ENCODE assay signal across 28 cellular contexts in genomic region chr20:47287609-47288144, GRCh38.
"Had no signal": no experiment of that assay in that cellular context is flagged by ENCODE, and none has a peak within 500 bp of the region (broad histone marks: within the 10 kb centered on the region; RNA-seq: fewer than 3 reads in every experiment).

No MANE protein-coding gene starts in this region.

- H3K27ac Mint-ChIP-seq: activated CD4-positive, alpha-beta T cell treated with anti-CD3 and anti-CD28 coated beads, Interleukin-2, amount 10 ng/mL, durations not matched to agents 24 days and 14 days; activated CD8-positive, alpha-beta memory T cell treated with anti-CD3 and anti-CD28 coated beads, Interleukin-2, amount 10 ng/mL, durations not matched to agents 7 days and 5 days; activated CD8-positive, alpha-beta T cell treated with anti-CD3 and anti-CD28 coated beads for 36 hours; type B pancreatic cell had no signal

- H3K27ac ChIP-seq: body of pancreas, cardiac muscle cell, esophagus muscularis mucosa, hepatocyte, lower lobe of right lung, thoracic aorta, vagina had no signal

- ATAC-seq: activated CD4-positive, CD25-positive, alpha-beta regulatory T cell treated with anti-CD3 and anti-CD28 coated beads, Interleukin-2, amount 50 U/mL, for 24 hours; activated CD8-positive, alpha-beta memory T cell treated with anti-CD3 and anti-CD28 coated beads, Interleukin-2, amount 10 ng/mL, durations not matched to agents 7 days and 5 days; activated CD8-positive, alpha-beta T cell treated with anti-CD3 and anti-CD28 coated beads for 36 hours; body of pancreas; left lobe of liver; lower lobe of right lung; mucosa of descending colon had no signal

- H3K4me1 ChIP-seq: body of pancreas, lower lobe of right lung, vagina had no signal

- H3K4me2 ChIP-seq: hepatocyte had no signal

- H3K4me3 Mint-ChIP-seq: activated CD4-positive, alpha-beta T cell treated with anti-CD3 and anti-CD28 coated beads, Interleukin-2, amount 10 ng/mL, durations not matched to agents 24 days and 14 days; activated CD8-positive, alpha-beta memory T cell treated with anti-CD3 and anti-CD28 coated beads, Interleukin-2, amount 10 ng/mL, durations not matched to agents 7 days and 5 days; activated CD8-positive, alpha-beta T cell treated with anti-CD3 and anti-CD28 coated beads for 36 hours; immature natural killer cell; neural crest cell; type B pancreatic cell had no signal

- H3K9me3 ChIP-seq: body of pancreas, esophagus muscularis mucosa, lower lobe of right lung, mucosa of descending colon, spleen, thoracic aorta, vagina had no signal

- H3K27me3 ChIP-seq: body of pancreas, cardiac muscle cell, esophagus muscularis mucosa, hepatocyte, spleen, vagina had no signal

- DNase-seq: activated CD4-positive, alpha-beta T cell treated with anti-CD3 and anti-CD28 coated beads, Interleukin-2, amount 10 ng/mL, durations not matched to agents 24 days and 14 days; activated CD8-positive, alpha-beta memory T cell treated with anti-CD3 and anti-CD28 coated beads, Interleukin-2, amount 10 ng/mL, durations not matched to agents 7 days and 5 days; activated CD8-positive, alpha-beta T cell treated with anti-CD3 and anti-CD28 coated beads for 36 hours; activated naive CD4-positive, alpha-beta T cell; activated T-cell treated with anti-CD3 and anti-CD28 coated beads for 4 hours; anterior cingulate cortex; body of pancreas; dermis blood vessel endothelial cell; effector memory CD4-positive, alpha-beta T cell; glutamatergic neuron; immature natural killer cell; lower lobe of right lung; mesendoderm; mucosa of descending colon; retina; spleen; stimulated activated CD4-positive, alpha-beta T cell treated with anti-CD3 and anti-CD28 coated beads, Interleukin-4, amount 100 ng/mL, for 1 hour; stimulated activated naive CD4-positive, alpha-beta T cell treated with Interleukin-2 at 50 U/mL for 16 hours had no signal

- H3K4me1 Mint-ChIP-seq: activated CD8-positive, alpha-beta memory T cell treated with anti-CD3 and anti-CD28 coated beads, Interleukin-2, amount 10 ng/mL, durations not matched to agents 7 days and 5 days; immature natural killer cell; neural crest cell had no signal

- H2AFZ ChIP-seq: hepatocyte had no signal

- FAIRE-seq: frontal cortex had no signal

- H3K4me3 ChIP-seq: body of pancreas, cardiac muscle cell, esophagus muscularis mucosa, hepatocyte, lower lobe of right lung, mucosa of descending colon, spleen, thoracic aorta, vagina had no signal

- H3K27me3 Mint-ChIP-seq: activated CD4-positive, alpha-beta T cell treated with anti-CD3 and anti-CD28 coated beads, Interleukin-2, amount 10 ng/mL, durations not matched to agents 24 days and 14 days; activated CD8-positive, alpha-beta memory T cell treated with anti-CD3 and anti-CD28 coated beads, Interleukin-2, amount 10 ng/mL, durations not matched to agents 7 days and 5 days; activated CD8-positive, alpha-beta T cell treated with anti-CD3 and anti-CD28 coated beads for 36 hours; type B pancreatic cell had no signal

- H3K9me3 Mint-ChIP-seq: activated CD4-positive, alpha-beta T cell treated with anti-CD3 and anti-CD28 coated beads, Interleukin-2, amount 10 ng/mL, durations not matched to agents 24 days and 14 days; activated CD8-positive, alpha-beta T cell treated with anti-CD3 and anti-CD28 coated beads for 36 hours; immature natural killer cell; neural crest cell; type B pancreatic cell had no signal
